ENCODE assay signal across 8 cellular contexts in the genomic region with DNA sequence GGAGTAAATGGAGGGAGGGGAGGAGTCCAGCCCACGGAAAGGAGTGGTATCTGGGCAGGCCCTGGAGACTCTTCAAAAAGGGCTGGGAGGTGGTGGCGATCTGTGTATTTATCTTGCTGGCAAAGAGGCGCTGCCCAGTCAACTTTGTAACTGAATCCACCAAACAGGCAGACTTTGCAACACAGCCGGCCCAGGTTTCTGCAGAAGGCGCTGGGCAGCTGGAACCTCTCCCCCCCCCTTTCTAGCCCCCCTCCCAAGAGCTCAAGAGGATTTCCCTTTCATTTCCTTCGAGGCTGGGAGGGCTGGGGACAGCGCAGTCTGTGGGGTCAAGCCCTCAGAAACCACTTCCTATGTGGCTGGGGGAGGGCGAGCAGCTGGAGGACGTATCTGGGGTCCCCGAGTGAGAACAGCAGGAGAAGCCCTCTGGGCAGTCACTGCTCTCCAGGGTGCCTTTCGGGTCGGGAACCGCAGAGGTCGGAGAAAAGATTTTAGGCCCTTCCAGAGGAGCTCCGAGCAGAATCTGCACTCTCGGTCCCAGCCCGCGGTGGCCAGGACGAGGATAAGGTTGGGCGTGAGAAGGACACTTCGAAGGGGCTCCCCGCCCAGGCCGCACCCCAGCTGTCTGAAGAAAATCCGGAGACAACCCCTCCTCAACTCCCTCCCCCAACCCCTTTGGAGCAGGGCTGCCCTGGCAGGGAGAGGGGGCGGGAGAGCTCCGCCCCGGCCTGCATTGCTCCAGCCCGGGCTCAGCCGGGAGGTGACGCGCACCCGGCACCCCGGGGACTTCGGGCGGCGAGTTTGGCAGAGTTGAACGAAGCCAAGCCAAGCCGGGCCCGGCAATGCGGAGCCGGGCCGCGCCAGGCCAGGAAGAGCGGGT. TPM values are rescaled to one million over a fixed set of nuclear protein-coding genes. Genes with fewer than 3 reads are reported as not detected.
DNase-seq lines count a peak whose midpoint lies in the region; ATAC-seq, FAIRE-seq and TF ChIP-seq lines count a peak whose summit lies in the region.

No MANE protein-coding gene starts in this region.

- FAIRE-seq in urothelium cell line (lab: Jason Lieb, UNC) = no peak

- H3K27ac ChIP-seq in Panc1 (ENCODE audit: low read length) = peak overlapping the region; percentile 51
- peak overlapping the region; percentile 68 for H3K27ac ChIP-seq in neutrophil

- no peaks in the 10 kb centered on the region; the same call in 1 of the 2 replicates for H3K36me3 ChIP-seq in Panc1 (ENCODE audit: control insufficient read depth, insufficient read depth, low read length)
- no peaks in the 10 kb centered on the region for H3K36me3 ChIP-seq in neutrophil

- no peak for TF ChIP-seq CTCF in AG04449 (IDR thresholded peaks at IDR 0.05; ENCODE audit: insufficient read depth, low read length, missing control alignments)
- no peak for TF ChIP-seq CTCF in Panc1 (IDR thresholded peaks at IDR 0.05)
- no peak for TF ChIP-seq CTCF in neutrophil (IDR thresholded peaks at IDR 0.05)

- POLR2A ChIA-PET in AG04449 (lab: Yijun Ruan, JAX) = interaction anchor here (0.8 to 1.8 kb wide), 8 partner anchors 10 to 70 kb away, joined by 3 to 11 read pairs (median 4); no protein-coding TSS in a partner anchor
- POLR2A ChIA-PET in Panc1 (lab: Charles Lee) = no interaction called here

- CTCF ChIA-PET in AG04449 (lab: Yijun Ruan, JAX) (interaction anchor here (0.6 to 3.6 kb wide), 6 partner anchors 9 to 99 kb away, joined by 3 to 18 read pairs (median 3); no protein-coding TSS in a partner anchor), Panc1 (lab: Charles Lee) (no interaction called here)

- H3K4me1 ChIP-seq in Panc1 (ENCODE audit: control insufficient read depth, insufficient read depth, low read length) (peaks cover 19% of the 10 kb centered on the region), neutrophil (ENCODE audit: control insufficient read depth in 1 of 2, insufficient read depth in 1 of 2, low read depth in 1 of 2, low read length in 1 of 2) (peaks cover 19 to 28% of the 10 kb centered on the region in 2 experiments)

- peak; percentile 5 for ATAC-seq in GM18861 (IDR thresholded peaks at IDR 0.05; ENCODE audit: unreplicated experiment)
- peak; percentile 23 for ATAC-seq in HG03135 (IDR thresholded peaks at IDR 0.05; ENCODE audit: unreplicated experiment)
- peak; percentile 59 for ATAC-seq in Panc1

- in situ Hi-C loops in Panc1 (cut with HindIII; ENCODE audit: low pct_unique_long_range_greater_than_20kb, low sequenced_read_pairs) = no loop called here

- no TSS peak for BruUV-seq in Panc1 (replicated peaks; lab: Mats Ljungman, UMichigan)

- H3K27me3 ChIP-seq in Panc1 (ENCODE audit: control insufficient read depth, insufficient read depth, low read length) (no peaks in the 10 kb centered on the region), neutrophil (peaks cover 95% of the 10 kb centered on the region)

- H3K4me3 ChIP-seq in AG04449 (ENCODE audit: low read depth, low read length) (peak overlapping the region; percentile 79), Panc1 (ENCODE audit: low read depth in 2 of 2, low read length in 2 of 2) (peak overlapping the region; percentile 60 to 63), neutrophil (ENCODE audit: low read depth in 1 of 2, low read length in 1 of 2) (peak overlapping the region; percentile 75 to 94)

- intact Hi-C loops in Panc1 (cut with micrococcal nuclease; ENCODE audit: unreplicated experiment) = no loop called here

- H3K9me3 ChIP-seq in Panc1 (ENCODE audit: control insufficient read depth, insufficient read depth, low read depth, low read length) (no peaks in the 10 kb centered on the region), neutrophil (no peaks in the 10 kb centered on the region)

- no peak for DNase-seq in AG04449 (ENCODE audit: low read depth, low spot score)
- no peak for DNase-seq in Panc1 (ENCODE audit: low read depth, low spot score)
- DNase-seq in activated gamma-delta T cell (lab: John Stamatoyannopoulos, UW) = peak; percentile 39
- DNase-seq in globus pallidus (ENCODE audit: low spot score) = peak; percentile 70
- DNase-seq in urothelium cell line (ENCODE audit: low spot score) = peak; percentile 76

RNA-seq across cellular contexts. Expression of a gene that starts 0.9 kb away (rescaled TPM):
- total RNA-seq in Panc1 (2021; ENCODE audit: unreplicated experiment) = 7.8 TPM
- 11.3 TPM for polyA plus RNA-seq in Panc1 (2012; ENCODE audit: insufficient read length)

Comparison
In these comparisons a context has a peak if more than half of its experiments do, and no peak if none do; other contexts are left out.
1. DNase-seq: peak in activated gamma-delta T cell (single experiment), globus pallidus (single experiment) and urothelium cell line (single experiment); none in AG04449 (single experiment) and Panc1 (single experiment).
2. ATAC-seq: peak in every context shown above with its lines; median percentile 59 in Panc1; 23 in HG03135; 5 in GM18861.
3. Peak in every context shown above with its lines, with median percentiles within 50 percentile points of each other: H3K4me3 ChIP-seq.